In the genomic region with DNA sequence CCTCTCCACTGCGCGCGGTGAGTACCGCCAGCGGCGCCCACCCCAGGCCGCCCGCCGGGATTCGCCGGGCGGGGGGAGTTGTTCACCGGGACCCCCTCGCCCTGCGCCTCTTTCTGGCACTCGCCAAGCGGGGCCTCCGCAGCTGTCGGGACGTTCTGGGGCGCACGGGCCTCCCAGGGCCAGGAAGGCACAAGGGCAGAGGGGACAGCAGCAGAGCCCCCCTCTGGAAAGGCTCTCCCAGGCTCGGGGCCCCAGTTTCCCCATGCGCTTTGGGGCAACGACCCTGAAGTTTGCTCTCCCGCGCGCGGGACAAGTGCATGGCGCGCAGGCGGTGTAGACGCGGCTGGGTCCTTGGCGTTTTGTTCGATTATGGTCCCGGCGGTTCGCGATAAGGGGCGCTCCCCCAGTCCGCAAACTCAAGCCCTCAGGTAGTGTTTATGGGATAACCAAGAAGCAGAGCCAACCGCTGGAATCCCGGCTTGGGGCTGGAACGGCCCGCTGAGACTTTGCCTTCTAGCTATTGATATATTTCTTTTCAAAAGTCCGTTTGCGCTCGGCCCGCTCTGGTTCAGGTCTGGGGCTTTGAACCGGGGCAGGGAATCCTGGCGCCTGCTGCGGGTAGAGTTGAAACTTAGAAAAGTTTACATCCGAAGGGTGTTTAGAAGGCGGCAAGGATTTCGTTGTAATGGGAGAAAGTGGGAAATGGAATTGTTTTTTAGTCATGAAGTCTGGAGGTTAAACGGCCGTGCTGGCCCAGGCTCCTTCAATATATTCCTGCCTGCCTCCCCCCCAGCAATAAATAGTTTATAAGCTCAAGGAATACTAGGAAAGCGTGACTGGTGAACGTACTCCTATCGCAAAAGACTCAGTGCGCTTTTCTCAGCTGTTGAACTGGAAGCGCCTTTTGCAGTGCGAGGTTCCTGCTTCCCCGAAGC, we compare ENCODE assay signal across 9 cellular contexts. TPM values are rescaled to one million over a fixed set of nuclear protein-coding genes. Genes with fewer than 3 reads are reported as not detected.
DNase-seq lines count a peak whose midpoint lies in the region; ATAC-seq, FAIRE-seq and TF ChIP-seq lines count a peak whose summit lies in the region.
"Had no signal": no experiment of that assay in that cellular context is flagged by ENCODE, and none has a peak within 500 bp of the region (broad histone marks: within the 10 kb centered on the region; RNA-seq: fewer than 3 reads in every experiment).

No MANE protein-coding gene starts in this region.

- no peaks in the 10 kb centered on the region for H3K4me1 Mint-ChIP-seq in activated naive CD8-positive, alpha-beta T cell treated with anti-CD3 and anti-CD28 coated beads for 36 hours

- intact Hi-C loops in pancreas (cut with DNase I) = no loop called here

- peak overlapping the region; percentile 0 to 47 (median 34) for H3K4me3 ChIP-seq in pancreas

- H3K27me3 Mint-ChIP-seq in activated naive CD8-positive, alpha-beta T cell treated with anti-CD3 and anti-CD28 coated beads for 36 hours = peaks cover 77% of the 10 kb centered on the region

- no peak overlapping the region for H3K27ac Mint-ChIP-seq in activated naive CD8-positive, alpha-beta T cell treated with anti-CD3 and anti-CD28 coated beads for 36 hours

- H3K27ac ChIP-seq in pancreas = peak overlapping the region in 1 of 4 donors; percentile 17

- no peak overlapping the region for H3K4me3 Mint-ChIP-seq in activated naive CD8-positive, alpha-beta T cell treated with anti-CD3 and anti-CD28 coated beads for 36 hours

- H3K9me3 Mint-ChIP-seq in activated naive CD8-positive, alpha-beta T cell treated with anti-CD3 and anti-CD28 coated beads for 36 hours = peaks cover 5% of the 10 kb centered on the region

- FAIRE-seq in pancreas (lab: Jason Lieb, UNC) = no peak

- TF ChIP-seq CTCF in pancreas (IDR thresholded peaks at IDR 0.05) = no peak

- no peaks in the 10 kb centered on the region for H3K36me3 ChIP-seq in pancreas

- DNase-seq in DMS 273 treated with DMSO at 0.1 percent for 48 hours (lab: John Stamatoyannopoulos, UW) (peak; percentile 19), NCI-H748 treated with DMSO at 0.1 percent for 48 hours (lab: John Stamatoyannopoulos, UW) (peak; percentile 30), fibroblast of peridontal ligament (ENCODE audit: extremely low read depth) (peak; percentile 51), pancreas (no peak), KG1 (lab: John Stamatoyannopoulos, UW) (no peak)
- DNase-seq in activated naive CD8-positive, alpha-beta T cell treated with anti-CD3 and anti-CD28 coated beads for 36 hours = no peak
- DNase-seq: dermis blood vessel endothelial cell had no signal

- no peaks in the 10 kb centered on the region for H3K36me3 Mint-ChIP-seq in activated naive CD8-positive, alpha-beta T cell treated with anti-CD3 and anti-CD28 coated beads for 36 hours

- no peaks in the 10 kb centered on the region for H3K9me3 ChIP-seq in pancreas

- peaks cover 0 to 6% (median 0%) of the 10 kb centered on the region in 4 donors for H3K27me3 ChIP-seq in pancreas

- WGBS in pancreas, 2 donors = 1% methylated on average over 59 to 65 of the region's 65 CpGs

- H3K4me1 ChIP-seq in pancreas = no peaks in the 10 kb centered on the region

- ATAC-seq in pancreas = peak; percentile 21 to 67 (median 66)
- ATAC-seq in GM21526 (IDR thresholded peaks at IDR 0.05; ENCODE audit: low FRiP score, unreplicated experiment) = no peak
- ATAC-seq in GM21447 (IDR thresholded peaks at IDR 0.05; ENCODE audit: unreplicated experiment) = no peak

RNA-seq across cellular contexts. Expression of a gene that starts 0.6 kb away (rescaled TPM):
- total RNA-seq in pancreas = 1 to 10 TPM in 5 of 6 donors, under 1 TPM in 1; 0.51 to 3.2 (median 1.2) TPM
- 1 to 10 TPM; 1.5 to 1.7 TPM for polyA plus RNA-seq in pancreas
- not detected for total RNA-seq in activated naive CD8-positive, alpha-beta T cell treated with anti-CD3 and anti-CD28 coated beads for 36 hours
- total RNA-seq: dermis blood vessel endothelial cell had no signal

Comparison
In these comparisons a context has a peak if more than half of its experiments do, and no peak if none do; other contexts are left out.
1. DNase-seq: peak in DMS 273 treated with DMSO at 0.1 percent for 48 hours (single experiment), NCI-H748 treated with DMSO at 0.1 percent for 48 hours (single experiment) and fibroblast of peridontal ligament (single experiment); none in pancreas (0 of 6), activated naive CD8-positive, alpha-beta T cell treated with anti-CD3 and anti-CD28 coated beads for 36 hours (single experiment) and KG1 (single experiment).
2. ATAC-seq: peak in pancreas (4 of 4); none in GM21526 (single experiment) and GM21447 (single experiment).